Comparison of ENCODE assay signal across 12 cellular contexts in genomic region chr14:22566845-22567244, GRCh38. TPM values are rescaled to one million over a fixed set of nuclear protein-coding genes. Genes with fewer than 3 reads are reported as not detected.
DNase-seq lines count a peak whose midpoint lies in the region; ATAC-seq, FAIRE-seq and TF ChIP-seq lines count a peak whose summit lies in the region.
"Had no signal": no experiment of that assay in that cellular context is flagged by ENCODE, and none has a peak within 500 bp of the region (broad histone marks: within the 10 kb centered on the region; RNA-seq: fewer than 3 reads in every experiment).

No MANE protein-coding gene starts in this region.

- peaks cover 74% of the 10 kb centered on the region for H3K4me1 Mint-ChIP-seq in activated CD4-positive, alpha-beta T cell treated with anti-CD3 and anti-CD28 coated beads, Interleukin-2, amount 10 ng/mL, durations not matched to agents 24 days and 14 days
- peaks cover 79% of the 10 kb centered on the region for H3K4me1 Mint-ChIP-seq in T-helper 2 cell treated with Interferon-gamma antibody and Interleukin-4, amounts not matched to agents 5 μg/mL and 100 μg/mL, for 36 hours (ENCODE audit: low read depth)
- peaks cover 7% of the 10 kb centered on the region for H3K4me1 Mint-ChIP-seq in CD14-positive monocyte

- no peak for TF ChIP-seq CTCF in CD14-positive monocyte (IDR thresholded peaks at IDR 0.05)

- H3K4me3 Mint-ChIP-seq in activated CD4-positive, alpha-beta T cell treated with anti-CD3 and anti-CD28 coated beads, Interleukin-2, amount 10 ng/mL, durations not matched to agents 24 days and 14 days, result peak overlapping the region; percentile 78
- H3K4me3 Mint-ChIP-seq in T-helper 2 cell treated with Interferon-gamma antibody and Interleukin-4, amounts not matched to agents 5 μg/mL and 100 μg/mL, for 36 hours, result peak overlapping the region; percentile 67
- no peak overlapping the region for H3K4me3 Mint-ChIP-seq in CD14-positive monocyte

- H3K27ac Mint-ChIP-seq in activated CD4-positive, alpha-beta T cell treated with anti-CD3 and anti-CD28 coated beads, Interleukin-2, amount 10 ng/mL, durations not matched to agents 24 days and 14 days, result peak overlapping the region; percentile 95
- H3K27ac Mint-ChIP-seq in T-helper 2 cell treated with Interferon-gamma antibody and Interleukin-4, amounts not matched to agents 5 μg/mL and 100 μg/mL, for 36 hours, result peak overlapping the region; percentile 96
- no peak overlapping the region for H3K27ac Mint-ChIP-seq in CD14-positive monocyte

- H3K27me3 Mint-ChIP-seq in activated CD4-positive, alpha-beta T cell treated with anti-CD3 and anti-CD28 coated beads, Interleukin-2, amount 10 ng/mL, durations not matched to agents 24 days and 14 days, result no peaks in the 10 kb centered on the region
- no peaks in the 10 kb centered on the region for H3K27me3 Mint-ChIP-seq in T-helper 2 cell treated with Interferon-gamma antibody and Interleukin-4, amounts not matched to agents 5 μg/mL and 100 μg/mL, for 36 hours (ENCODE audit: low read depth)
- peaks cover 0 to 3% (median 0%) of the 10 kb centered on the region in 3 donors for H3K27me3 Mint-ChIP-seq in CD14-positive monocyte (ENCODE audit: low read depth in 3 of 3)

- no peak for DNase-seq in activated CD4-positive, alpha-beta T cell treated with anti-CD3 and anti-CD28 coated beads, Interleukin-2, amount 10 ng/mL, durations not matched to agents 24 days and 14 days
- no peak for DNase-seq in activated CD4-positive, alpha-beta T cell treated with anti-CD3 and anti-CD28 coated beads, Interleukin-2, amount 50 U/mL, for 48 hours
- no peak for DNase-seq in T-helper 2 cell treated with Interferon-gamma antibody and Interleukin-4, amounts not matched to agents 5 μg/mL and 100 μg/mL, for 36 hours (ENCODE audit: low spot score)
- DNase-seq in stimulated activated naive CD8-positive, alpha-beta T cell treated with anti-CD3 and anti-CD28 coated beads, Interleukin-15, Interleukin-2, amounts not matched to agents 100 U/mL and 50 U/mL, for 24 hours, result no peak
- no peak for DNase-seq in CD14-positive monocyte (ENCODE audit: low spot score)
- no peak for DNase-seq in SHP77 treated with DMSO at 0.1 percent for 48 hours (lab: John Stamatoyannopoulos, UW)
- DNase-seq in activated gamma-delta T cell treated with Interleukin-2 at 50 U/mL for 16 hours, result no peak
- DNase-seq: activated CD4-positive, alpha-beta T cell treated with anti-CD3 and anti-CD28 coated beads, Interleukin-2, amount 50 U/mL, for 4 hours; foreskin keratinocyte; NCI-H2029 treated with DMSO at 0.1 percent for 48 hours; tibial artery had no signal

- H3K9me3 Mint-ChIP-seq in activated CD4-positive, alpha-beta T cell treated with anti-CD3 and anti-CD28 coated beads, Interleukin-2, amount 10 ng/mL, durations not matched to agents 24 days and 14 days, result no peaks in the 10 kb centered on the region
- H3K9me3 Mint-ChIP-seq in T-helper 2 cell treated with Interferon-gamma antibody and Interleukin-4, amounts not matched to agents 5 μg/mL and 100 μg/mL, for 36 hours, result no peaks in the 10 kb centered on the region
- no peaks in the 10 kb centered on the region for H3K9me3 Mint-ChIP-seq in CD14-positive monocyte

- intact Hi-C loops in activated CD4-positive, alpha-beta T cell treated with anti-CD3 and anti-CD28 coated beads, Interleukin-2, amount 10 ng/mL, durations not matched to agents 24 days and 14 days (cut with micrococcal nuclease), result loop anchor here (5.0 kb wide), 1 partner anchor 35 kb away; no protein-coding TSS in a partner anchor
- intact Hi-C loops in CD14-positive monocyte (cut with micrococcal nuclease), result loop anchor here in 1 of 2 donors (5.0 kb wide), 1 partner anchor 415 kb away; the partner anchor contains the start of gene AJUBA

- FAIRE-seq in islet of Langerhans (lab: Jason Lieb, UNC), result peak; percentile 43

- peak; percentile 12 for ATAC-seq in stimulated activated naive CD8-positive, alpha-beta T cell treated with anti-CD3 and anti-CD28 coated beads, Interleukin-15, Interleukin-2, amounts not matched to agents 100 U/mL and 50 U/mL, for 24 hours
- ATAC-seq: foreskin keratinocyte had no signal

- H3K36me3 Mint-ChIP-seq in activated CD4-positive, alpha-beta T cell treated with anti-CD3 and anti-CD28 coated beads, Interleukin-2, amount 10 ng/mL, durations not matched to agents 24 days and 14 days (ENCODE audit: low read depth), result peaks cover 57% of the 10 kb centered on the region
- peaks cover 55% of the 10 kb centered on the region for H3K36me3 Mint-ChIP-seq in T-helper 2 cell treated with Interferon-gamma antibody and Interleukin-4, amounts not matched to agents 5 μg/mL and 100 μg/mL, for 36 hours (ENCODE audit: low read depth)
- peaks cover 65 to 74% of the 10 kb centered on the region in 2 donors for H3K36me3 Mint-ChIP-seq in CD14-positive monocyte

RNA-seq across cellular contexts. Expression of gene DAD1, which starts 22.2 kb away (rescaled TPM):
- total RNA-seq in activated CD4-positive, alpha-beta T cell treated with anti-CD3 and anti-CD28 coated beads, Interleukin-2, amount 10 ng/mL, durations not matched to agents 24 days and 14 days, result 255 and 266 TPM in 2 replicates
- 100 to 1,000 TPM; 440 to 444 TPM for polyA plus RNA-seq in CD14-positive monocyte

RNA-seq across cellular contexts. Expression of gene ABHD4, which starts 31.3 kb away (rescaled TPM):
- total RNA-seq in activated CD4-positive, alpha-beta T cell treated with anti-CD3 and anti-CD28 coated beads, Interleukin-2, amount 10 ng/mL, durations not matched to agents 24 days and 14 days, result 9.7 and 10.3 TPM in 2 replicates
- polyA plus RNA-seq in CD14-positive monocyte, result 10 to 100 TPM in 1 of 2 donors, 1 to 10 TPM in 1; 9.4 to 13.4 TPM

Comparison
In these comparisons a context has a peak if more than half of its experiments do, and no peak if none do; other contexts are left out.
1. H3K27ac Mint-ChIP-seq: peak in activated CD4-positive, alpha-beta T cell treated with anti-CD3 and anti-CD28 coated beads, Interleukin-2, amount 10 ng/mL, durations not matched to agents 24 days and 14 days (single experiment) and T-helper 2 cell treated with Interferon-gamma antibody and Interleukin-4, amounts not matched to agents 5 μg/mL and 100 μg/mL, for 36 hours (single experiment); none in CD14-positive monocyte (0 of 7).
2. H3K4me3 Mint-ChIP-seq: peak in activated CD4-positive, alpha-beta T cell treated with anti-CD3 and anti-CD28 coated beads, Interleukin-2, amount 10 ng/mL, durations not matched to agents 24 days and 14 days (single experiment) and T-helper 2 cell treated with Interferon-gamma antibody and Interleukin-4, amounts not matched to agents 5 μg/mL and 100 μg/mL, for 36 hours (single experiment); none in CD14-positive monocyte (0 of 2).